ENCODE assay signal across 1 cellular context in genomic region chr20:922781-923180, GRCh38.
TF ChIP-seq lines count a peak whose summit lies in the region.

No MANE protein-coding gene starts in this region.

TF ChIP-seq in H1, 55 proteins besides CTCF, POLR2A, EP300 and RAD21 (continued from another document):
- TF ChIP-seq USF2 (IDR thresholded peaks at IDR 0.05; ENCODE audit: low read length) (no peak), SIN3A (conservative IDR thresholded peaks at IDR 0.05 in 1 of 2, IDR thresholded peaks at IDR 0.05 in 1 of 2; ENCODE audit: low read depth in 1 of 2, low read length in 2 of 2) (no peak), YY1 (IDR thresholded peaks at IDR 0.05; ENCODE audit: low read depth, low read length) (no peak)
